14 cellular contexts compared by ENCODE assay signal in genomic region chr9:84839538-84839937, GRCh38.
DNase-seq lines count a peak whose midpoint lies in the region; TF ChIP-seq lines count a peak whose summit lies in the region.
"Had no signal": no experiment of that assay in that cellular context is flagged by ENCODE, and none has a peak within 500 bp of the region (broad histone marks: within the 10 kb centered on the region; RNA-seq: fewer than 3 reads in every experiment).

No MANE protein-coding gene starts in this region.

- no peak for TF ChIP-seq EP300 in neural cell (conservative IDR thresholded peaks at IDR 0.05; ENCODE audit: poor library complexity, severe bottlenecking)
- no peak for TF ChIP-seq EP300 in sigmoid colon (IDR thresholded peaks at IDR 0.05)

- H3K79me2 ChIP-seq in fibroblast of lung (ENCODE audit: control insufficient read depth, insufficient read depth, low read length) (no peaks in the 10 kb centered on the region), neural cell (replicated peaks; ENCODE audit: insufficient read depth, low read length) (no peaks in the 10 kb centered on the region)

- TF ChIP-seq CTCF in fibroblast of lung (conservative IDR thresholded peaks at IDR 0.05 in 1 of 2, IDR thresholded peaks at IDR 0.05 in 1 of 2; ENCODE audit: low read depth in 1 of 2, low read length in 2 of 2) (no peak), neural cell (IDR thresholded peaks at IDR 0.05; ENCODE audit: poor library complexity, severe bottlenecking) (no peak), sigmoid colon (IDR thresholded peaks at IDR 0.05) (no peak)

- no peak overlapping the region for H3K4me3 ChIP-seq in fibroblast of lung (replicated peaks in 1 of 4; ENCODE audit: control extremely low read depth in 1 of 4, insufficient read depth in 1 of 4, low read depth in 3 of 4, low read length in 4 of 4)
- peak overlapping the region; percentile 10 for H3K4me3 ChIP-seq in neural cell (ENCODE audit: low read length)
- H3K4me3 ChIP-seq in sigmoid colon, result no peak overlapping the region
- H3K4me3 ChIP-seq: GM12878, transverse colon had no signal

- no peaks in the 10 kb centered on the region for H3K9me2 ChIP-seq in neural cell (ENCODE audit: insufficient read depth, low read length)

- H3K27me3 ChIP-seq in fibroblast of lung (ENCODE audit: control insufficient read depth, insufficient read depth, low read length) (no peaks in the 10 kb centered on the region), neural cell (ENCODE audit: insufficient read depth, low read depth, low read length) (no peaks in the 10 kb centered on the region), sigmoid colon (no peaks in the 10 kb centered on the region)
- H3K27me3 ChIP-seq: transverse colon had no signal

- H3K27ac ChIP-seq in fibroblast of lung (ENCODE audit: insufficient read depth, low read length) (no peak overlapping the region), neural cell (ENCODE audit: low read length) (no peak overlapping the region), sigmoid colon (no peak overlapping the region)
- H3K27ac ChIP-seq: transverse colon had no signal

- peak; percentile 48 for DNase-seq in EL
- DNase-seq in SW480 (ENCODE audit: low spot score), result peak; percentile 43
- peak in 1 of 2 donors; percentile 81 for DNase-seq in fibroblast of lung (ENCODE audit: low read depth in 2 of 2)
- DNase-seq in activated naive CD4-positive, alpha-beta T cell treated with Interleukin-2 at 50 U/mL for 16 hours, result no peak
- DNase-seq in NOMO-1 treated with DMSO at 0.1 percent for 48 hours (lab: John Stamatoyannopoulos, UW; ENCODE audit: unreplicated experiment), result no peak
- no peak for DNase-seq in sigmoid colon
- no peak for DNase-seq in NCI-H146 treated with DMSO at 0.1 percent for 48 hours (lab: John Stamatoyannopoulos, UW; ENCODE audit: unreplicated experiment)
- DNase-seq: activated naive CD8-positive, alpha-beta T cell treated with anti-CD3 and anti-CD28 coated beads, Interleukin-2, amount 10 ng/mL, durations not matched to agents 7 days and 5 days; MM.1S; NCI-H526; T-cell; transverse colon had no signal

- no peaks in the 10 kb centered on the region for H3K36me3 ChIP-seq in fibroblast of lung (ENCODE audit: control insufficient read depth, insufficient read depth, low read length)
- no peaks in the 10 kb centered on the region for H3K36me3 ChIP-seq in neural cell (ENCODE audit: insufficient read depth, low read length)
- no peaks in the 10 kb centered on the region for H3K36me3 ChIP-seq in sigmoid colon
- H3K36me3 ChIP-seq: transverse colon had no signal

- no peak for TF ChIP-seq POLR2A in sigmoid colon (IDR thresholded peaks at IDR 0.05)

- H3K9ac ChIP-seq in fibroblast of lung (ENCODE audit: insufficient read depth, low read length) (no peak overlapping the region), neural cell (ENCODE audit: low read length) (peak overlapping the region; percentile 22)

- intact Hi-C loops in sigmoid colon (cut with DNase I), result no loop called here

- H3F3A ChIP-seq in neural cell (ENCODE audit: insufficient read depth, low read length, poor library complexity, severe bottlenecking), result no peaks in the 10 kb centered on the region

- H3K4me2 ChIP-seq in fibroblast of lung (ENCODE audit: extremely low read depth, insufficient read depth, low read length) (peak overlapping the region; percentile 5), neural cell (ENCODE audit: low read length) (no peak overlapping the region)

- H4K20me1 ChIP-seq in fibroblast of lung (ENCODE audit: control insufficient read depth, extremely low read depth, insufficient read depth, low read length) (no peaks in the 10 kb centered on the region), neural cell (ENCODE audit: insufficient read depth) (no peaks in the 10 kb centered on the region)

- H3K9me3 ChIP-seq in fibroblast of lung (ENCODE audit: control insufficient read depth, insufficient read depth, low read depth, low read length), result no peaks in the 10 kb centered on the region
- no peaks in the 10 kb centered on the region for H3K9me3 ChIP-seq in neural cell (ENCODE audit: low read length)
- no peaks in the 10 kb centered on the region for H3K9me3 ChIP-seq in sigmoid colon
- H3K9me3 ChIP-seq: transverse colon had no signal

- 72 to 85% methylated on average over 9 of the region's 9 CpGs for WGBS in sigmoid colon, 2 donors

- no peak overlapping the region for H2AFZ ChIP-seq in fibroblast of lung (ENCODE audit: low read length)
- no peak overlapping the region for H2AFZ ChIP-seq in neural cell (ENCODE audit: low read depth, low read length)

- no peak for TF ChIP-seq RAD21 in neural cell (conservative IDR thresholded peaks at IDR 0.05)

- H3K4me1 ChIP-seq in fibroblast of lung (ENCODE audit: control insufficient read depth, extremely low read depth, insufficient read depth, low read length) (no peaks in the 10 kb centered on the region), sigmoid colon (peaks cover 0 to 9% (median 0%) of the 10 kb centered on the region in 4 donors)

TF ChIP-seq in neural cell, 6 proteins besides CTCF, POLR2A, EP300 and RAD21:
- no peak for TF ChIP-seq SMC3 (conservative IDR thresholded peaks at IDR 0.05; ENCODE audit: poor library complexity)
- no peak for TF ChIP-seq MXI1 (conservative IDR thresholded peaks at IDR 0.05; ENCODE audit: poor library complexity, severe bottlenecking)
- TF ChIP-seq REST (IDR thresholded peaks at IDR 0.05; ENCODE audit: borderline replicate concordance), result no peak
- no peak for TF ChIP-seq POLR2AphosphoS5 (IDR thresholded peaks at IDR 0.05)
- TF ChIP-seq TAF1 (IDR thresholded peaks at IDR 0.05; ENCODE audit: low read depth), result no peak
- no peak for TF ChIP-seq EZH2 (IDR thresholded peaks at IDR 0.05; ENCODE audit: borderline replicate concordance, insufficient read depth, low read length, poor library complexity, severe bottlenecking)
TF ChIP-seq in neural cell: peak in this region for 0.

Comparison
In these comparisons a context has a peak if more than half of its experiments do, and no peak if none do; other contexts are left out.
1. DNase-seq: peak in EL (single experiment) and SW480 (single experiment); none in activated naive CD4-positive, alpha-beta T cell treated with Interleukin-2 at 50 U/mL for 16 hours (single experiment), NOMO-1 treated with DMSO at 0.1 percent for 48 hours (single experiment), sigmoid colon (single experiment) and NCI-H146 treated with DMSO at 0.1 percent for 48 hours (single experiment).